ENCODE assay signal across 1 cellular context in genomic region chr22:31661851-31662667, GRCh38.
TF ChIP-seq lines count a peak whose summit lies in the region.

Gene PISD (minus strand): TSS chr22:31662215. CDS start chr22:31662208, 7 bp downstream.

TF ChIP-seq in HepG2, 621 proteins besides CTCF, POLR2A, EP300 and RAD21 (continued from another document and continues in another):
- TF ChIP-seq CSRNP1 (CRISPR knock-in tag; IDR thresholded peaks at IDR 0.05) (no peak), ZNF589 (CRISPR knock-in tag; conservative IDR thresholded peaks at IDR 0.05) (peak; percentile 56; the same call in 1 of the 2 replicates), MTA1 (CRISPR knock-in tag; IDR thresholded peaks at IDR 0.05; ENCODE audit: borderline replicate concordance) (peak; percentile 74; the same call in 1 of the 2 replicates), PRMT3 (CRISPR knock-in tag; IDR thresholded peaks at IDR 0.05; ENCODE audit: borderline replicate concordance, low read depth) (no peak), SUZ12 (IDR thresholded peaks at IDR 0.05; ENCODE audit: low read depth, low read length) (no peak), ZNF672 (CRISPR knock-in tag; IDR thresholded peaks at IDR 0.05) (no peak), ZNF496 (CRISPR knock-in tag; IDR thresholded peaks at IDR 0.05; ENCODE audit: insufficient replicate concordance) (no peak), RFX3 (CRISPR knock-in tag; IDR thresholded peaks at IDR 0.05) (no peak), PPARG (CRISPR knock-in tag; conservative IDR thresholded peaks at IDR 0.05) (peak; percentile 94), ZNF747 (CRISPR knock-in tag; IDR thresholded peaks at IDR 0.05; ENCODE audit: borderline replicate concordance) (no peak; the same call in 1 of the 2 replicates), TP53 (CRISPR knock-in tag; conservative IDR thresholded peaks at IDR 0.05) (no peak), MAZ (IDR thresholded peaks at IDR 0.05; ENCODE audit: borderline replicate concordance, low read depth, low read length) (peak; percentile 61; the same call in 1 of the 2 replicates), MAZ (CRISPR knock-in tag; IDR thresholded peaks at IDR 0.05; ENCODE audit: low read depth) (peak; percentile 45; the same call in 1 of the 2 replicates), FOXP1 (IDR thresholded peaks at IDR 0.05) (no peak), FOXP1 (CRISPR knock-in tag; IDR thresholded peaks at IDR 0.05) (no peak), RORA (CRISPR knock-in tag; IDR thresholded peaks at IDR 0.05) (no peak), MAF1 (CRISPR knock-in tag; IDR thresholded peaks at IDR 0.05; ENCODE audit: borderline replicate concordance) (no peak), ZNF253 (CRISPR knock-in tag; IDR thresholded peaks at IDR 0.05; ENCODE audit: borderline replicate concordance) (no peak), ZBTB38 (CRISPR knock-in tag; IDR thresholded peaks at IDR 0.05) (peak; percentile 66; the same call in 1 of the 2 replicates), ZNF468 (CRISPR knock-in tag; IDR thresholded peaks at IDR 0.05) (no peak), ZNF605 (CRISPR knock-in tag; IDR thresholded peaks at IDR 0.05) (peak; percentile 87; the same call in 1 of the 2 replicates), ZNF790 (CRISPR knock-in tag; IDR thresholded peaks at IDR 0.05; ENCODE audit: borderline replicate concordance) (no peak), ZNF326 (CRISPR knock-in tag; IDR thresholded peaks at IDR 0.05; ENCODE audit: borderline replicate concordance) (no peak), DDIT3 (CRISPR knock-in tag; IDR thresholded peaks at IDR 0.05) (no peak), AHR (CRISPR knock-in tag; IDR thresholded peaks at IDR 0.05) (no peak), UBTF (CRISPR knock-in tag; IDR thresholded peaks at IDR 0.05) (peak; percentile 78), MTA3 (CRISPR knock-in tag; IDR thresholded peaks at IDR 0.05) (no peak), HMG20B (CRISPR knock-in tag; conservative IDR thresholded peaks at IDR 0.05) (no peak), FLYWCH1 (CRISPR knock-in tag; IDR thresholded peaks at IDR 0.05) (no peak), SNRNP70 (IDR thresholded peaks at IDR 0.05; ENCODE audit: low read depth, low read length) (no peak), HMGXB4 (CRISPR knock-in tag; IDR thresholded peaks at IDR 0.05; ENCODE audit: borderline replicate concordance in 1 of 2, low read depth in 1 of 2) (peak; percentile 54 to 61; a peak in 3 of 4 replicates), POLR2AphosphoS2 (IDR thresholded peaks at IDR 0.05; ENCODE audit: low read depth, low read length) (no peak), ZNF782 (CRISPR knock-in tag; IDR thresholded peaks at IDR 0.05; ENCODE audit: borderline replicate concordance) (0 out of 2 replicates have a peak, but pooled peaks have one; percentile 62), ZFP37 (CRISPR knock-in tag; IDR thresholded peaks at IDR 0.05; ENCODE audit: borderline replicate concordance) (no peak), MEF2D (CRISPR knock-in tag; IDR thresholded peaks at IDR 0.05) (no peak; the same call in 1 of the 2 replicates), BRD4 (CRISPR knock-in tag; IDR thresholded peaks at IDR 0.05) (peak; percentile 87; the same call in 1 of the 2 replicates), ZNF616 (CRISPR knock-in tag; IDR thresholded peaks at IDR 0.05; ENCODE audit: low read depth) (peak; percentile 70; the same call in 1 of the 2 replicates), ZNF615 (CRISPR knock-in tag; IDR thresholded peaks at IDR 0.05; ENCODE audit: borderline replicate concordance) (no peak), ZKSCAN5 (CRISPR knock-in tag; IDR thresholded peaks at IDR 0.05) (no peak), DZIP1 (CRISPR knock-in tag; IDR thresholded peaks at IDR 0.05) (no peak; the same call in 1 of the 2 replicates), PTBP1 (IDR thresholded peaks at IDR 0.05; ENCODE audit: low read depth, low read length, poor library complexity, severe bottlenecking) (no peak), MAFF (IDR thresholded peaks at IDR 0.05; ENCODE audit: low read depth, low read length) (no peak), AGO2 (optimal IDR thresholded peaks at IDR 0.05; ENCODE audit: low read depth, low read length) (peak; percentile 54), LBX2 (CRISPR knock-in tag; IDR thresholded peaks at IDR 0.05; ENCODE audit: borderline replicate concordance) (peak; percentile 85; the same call in 1 of the 2 replicates), EHMT2 (IDR thresholded peaks at IDR 0.05; ENCODE audit: borderline replicate concordance, low read depth, low read length) (no peak), MEIS1 (CRISPR knock-in tag; IDR thresholded peaks at IDR 0.05; ENCODE audit: borderline replicate concordance) (peak; percentile 33; the same call in 1 of the 2 replicates), TFE3 (CRISPR knock-in tag; IDR thresholded peaks at IDR 0.05) (0 out of 2 replicates have a peak, but pooled peaks have one; percentile 45), SIN3B (IDR thresholded peaks at IDR 0.05; ENCODE audit: low read length) (peak; percentile 93), REPIN1 (CRISPR knock-in tag; IDR thresholded peaks at IDR 0.05; ENCODE audit: borderline replicate concordance, low read depth) (no peak), ZMYM2 (CRISPR knock-in tag; IDR thresholded peaks at IDR 0.05) (no peak), ZNF556 (CRISPR knock-in tag; IDR thresholded peaks at IDR 0.05; ENCODE audit: borderline replicate concordance) (no peak), RXRA (CRISPR knock-in tag; IDR thresholded peaks at IDR 0.05) (peak; percentile 85), ZNF572 (CRISPR knock-in tag; IDR thresholded peaks at IDR 0.05) (no peak), SAP130 (CRISPR knock-in tag; IDR thresholded peaks at IDR 0.05; ENCODE audit: low read depth) (peak; percentile 99), CHCHD3 (CRISPR knock-in tag; IDR thresholded peaks at IDR 0.05) (no peak), ZC3H13 (CRISPR knock-in tag; IDR thresholded peaks at IDR 0.05) (peak; percentile 70; the same call in 1 of the 2 replicates), GMEB1 (CRISPR knock-in tag; IDR thresholded peaks at IDR 0.05; ENCODE audit: borderline replicate concordance) (peak; percentile 95), ATF3 (CRISPR knock-in tag; IDR thresholded peaks at IDR 0.05) (no peak)
